In genomic region chr6:32177788-32178546, GRCh38 we compare ENCODE assay signal across 8 cellular contexts. TPM values are rescaled to one million over a fixed set of nuclear protein-coding genes. Genes with fewer than 3 reads are reported as not detected.
DNase-seq lines count a peak whose midpoint lies in the region; ATAC-seq, FAIRE-seq and TF ChIP-seq lines count a peak whose summit lies in the region.

RNF5 (plus strand) TSS chr6:32178405; CDS start chr6:32178512, 107 bp downstream.

- H3K4me1 Mint-ChIP-seq in natural killer cell treated with Interleukin-12 subunit alpha and Interleukin-12 subunit beta and Interleukin-15 and Interleukin-18, amount 100 ng/mL, for 72 hours (ENCODE audit: low read depth in 2 of 2), result peaks cover 54 to 61% of the 10 kb centered on the region in 2 donors
- H3K4me1 Mint-ChIP-seq in stimulated activated naive CD8-positive, alpha-beta T cell treated with anti-CD3 and anti-CD28 coated beads, Interleukin-15, Interleukin-2, amounts not matched to agents 100 ng/mL and 50 ng/mL, for 24 hours (ENCODE audit: low read depth), result peaks cover 78% of the 10 kb centered on the region

- H3K4me1 ChIP-seq in Loucy (ENCODE audit: insufficient read depth, low read length, poor library complexity, severe bottlenecking), result peaks cover 44% of the 10 kb centered on the region

- DNase-seq in EH (ENCODE audit: low read depth) (peak; percentile 100), H54 (ENCODE audit: insufficient read length, low spot score) (peak; percentile 92), SHP77 (lab: John Stamatoyannopoulos, UW) (peak; percentile 98 to 99), fibroblast of pulmonary artery (ENCODE audit: low read depth) (peak; percentile 100)
- DNase-seq in activated effector memory CD4-positive, alpha-beta T cell treated with Interleukin-2 at 50 U/mL for 16 hours, result peak; percentile 89
- DNase-seq in natural killer cell treated with Interleukin-12 subunit alpha and Interleukin-12 subunit beta and Interleukin-15 and Interleukin-18, amount 100 ng/mL, for 72 hours (ENCODE audit: low spot score), result peak; percentile 96

- peak; percentile 93 to 94 for ATAC-seq in natural killer cell treated with Interleukin-12 subunit alpha and Interleukin-12 subunit beta and Interleukin-15 and Interleukin-18, amount 100 ng/mL, for 72 hours

- peak; percentile 88 for FAIRE-seq in H54 (lab: Jason Lieb, UNC)

- H3K9ac ChIP-seq in Loucy (ENCODE audit: low read depth, low read length, poor library complexity, severe bottlenecking), result peak within 1 kb of the TSS; percentile 98

- no peaks in the 10 kb centered on the region for H3K27me3 Mint-ChIP-seq in natural killer cell treated with Interleukin-12 subunit alpha and Interleukin-12 subunit beta and Interleukin-15 and Interleukin-18, amount 100 ng/mL, for 72 hours
- no peaks in the 10 kb centered on the region for H3K27me3 Mint-ChIP-seq in stimulated activated naive CD8-positive, alpha-beta T cell treated with anti-CD3 and anti-CD28 coated beads, Interleukin-15, Interleukin-2, amounts not matched to agents 100 ng/mL and 50 ng/mL, for 24 hours

- H3K4me3 Mint-ChIP-seq in natural killer cell treated with Interleukin-12 subunit alpha and Interleukin-12 subunit beta and Interleukin-15 and Interleukin-18, amount 100 ng/mL, for 72 hours, result peak within 1 kb of the TSS; percentile 93
- peak within 1 kb of the TSS; percentile 96 for H3K4me3 Mint-ChIP-seq in stimulated activated naive CD8-positive, alpha-beta T cell treated with anti-CD3 and anti-CD28 coated beads, Interleukin-15, Interleukin-2, amounts not matched to agents 100 ng/mL and 50 ng/mL, for 24 hours

- no peaks in the 10 kb centered on the region for H3K9me3 Mint-ChIP-seq in natural killer cell treated with Interleukin-12 subunit alpha and Interleukin-12 subunit beta and Interleukin-15 and Interleukin-18, amount 100 ng/mL, for 72 hours
- H3K9me3 Mint-ChIP-seq in stimulated activated naive CD8-positive, alpha-beta T cell treated with anti-CD3 and anti-CD28 coated beads, Interleukin-15, Interleukin-2, amounts not matched to agents 100 ng/mL and 50 ng/mL, for 24 hours, result no peaks in the 10 kb centered on the region

- TF ChIP-seq CTCF in Loucy (conservative IDR thresholded peaks at IDR 0.05; ENCODE audit: low read length) (no peak), fibroblast of pulmonary artery (IDR thresholded peaks at IDR 0.05; ENCODE audit: low read length, missing control alignments) (no peak)

- H3K9me2 ChIP-seq in Loucy (replicated peaks; ENCODE audit: low read depth, low read length), result no peaks in the 10 kb centered on the region

- H3K36me3 ChIP-seq in Loucy (ENCODE audit: insufficient read depth, low read length), result peaks cover 4% of the 10 kb centered on the region; the same call in 1 of the 2 replicates

- H3K4me3 ChIP-seq in Loucy (ENCODE audit: low read length, poor library complexity, severe bottlenecking) (peak within 1 kb of the TSS; percentile 88), fibroblast of pulmonary artery (replicated peaks; ENCODE audit: low read depth, low read length) (peak within 1 kb of the TSS; percentile 87)

- H3K27me3 ChIP-seq in Loucy (ENCODE audit: insufficient read depth, low read length, poor library complexity, severe bottlenecking), result no peaks in the 10 kb centered on the region

- no peaks in the 10 kb centered on the region for H4K20me1 ChIP-seq in Loucy (ENCODE audit: insufficient read depth, low read length, poor library complexity, severe bottlenecking)

- peak within 1 kb of the TSS; percentile 81 for H2AFZ ChIP-seq in Loucy (ENCODE audit: low read length)

- peak within 1 kb of the TSS; percentile 90 for H3K4me2 ChIP-seq in Loucy (ENCODE audit: low read depth, low read length, poor library complexity, severe bottlenecking)

- peak within 1 kb of the TSS; percentile 92 to 95 for H3K27ac Mint-ChIP-seq in natural killer cell treated with Interleukin-12 subunit alpha and Interleukin-12 subunit beta and Interleukin-15 and Interleukin-18, amount 100 ng/mL, for 72 hours
- peak within 1 kb of the TSS; percentile 96 for H3K27ac Mint-ChIP-seq in stimulated activated naive CD8-positive, alpha-beta T cell treated with anti-CD3 and anti-CD28 coated beads, Interleukin-15, Interleukin-2, amounts not matched to agents 100 ng/mL and 50 ng/mL, for 24 hours

- peaks cover 4% of the 10 kb centered on the region; the same call in 1 of the 2 replicates for H3F3A ChIP-seq in Loucy (ENCODE audit: low read depth)

- no peaks in the 10 kb centered on the region for H3K36me3 Mint-ChIP-seq in natural killer cell treated with Interleukin-12 subunit alpha and Interleukin-12 subunit beta and Interleukin-15 and Interleukin-18, amount 100 ng/mL, for 72 hours
- peaks cover 31% of the 10 kb centered on the region for H3K36me3 Mint-ChIP-seq in stimulated activated naive CD8-positive, alpha-beta T cell treated with anti-CD3 and anti-CD28 coated beads, Interleukin-15, Interleukin-2, amounts not matched to agents 100 ng/mL and 50 ng/mL, for 24 hours (ENCODE audit: low read depth)

- TF ChIP-seq POLR2A in H54 (IDR thresholded peaks at IDR 0.05; ENCODE audit: low read depth, low read length), result no peak; the same call in 1 of the 2 replicates

- peaks cover 64% of the 10 kb centered on the region for H3K79me2 ChIP-seq in Loucy (ENCODE audit: insufficient read depth, low read length)

- H3K9me3 ChIP-seq in Loucy (ENCODE audit: insufficient read depth, low read depth, low read length), result no peaks in the 10 kb centered on the region

RNA-seq across cellular contexts. Expression of gene RNF5, which starts in this region (rescaled TPM):
- 10 to 100 TPM; 41.0 to 53.3 TPM for total RNA-seq in natural killer cell treated with Interleukin-12 subunit alpha and Interleukin-12 subunit beta and Interleukin-15 and Interleukin-18, amount 100 ng/mL, for 72 hours

Comparison
In these comparisons a context has a peak if more than half of its experiments do, and no peak if none do; other contexts are left out.
1. Peak in every context shown above with its lines: DNase-seq, ATAC-seq and H3K4me3 ChIP-seq.